In genomic region chr5:133371371-133372155, GRCh38 we compare ENCODE assay signal across 21 cellular contexts.
A peak's percentile ranks its signal among the peaks of the same experiment; 100 is the strongest.
DNase-seq lines count a peak whose midpoint lies in the region; ATAC-seq, FAIRE-seq and TF ChIP-seq lines count a peak whose summit lies in the region.
"Had no signal": no experiment of that assay in that cellular context is flagged by ENCODE, and none has a peak within 500 bp of the region (broad histone marks: within the 10 kb centered on the region; RNA-seq: fewer than 3 reads in every experiment).

No MANE protein-coding gene starts in this region.

- no peaks in the 10 kb centered on the region for H3F3A ChIP-seq in neural cell (ENCODE audit: insufficient read depth, low read length, poor library complexity, severe bottlenecking)

- FAIRE-seq in bronchial epithelial cell (lab: Jason Lieb, UNC): no peak
- FAIRE-seq: HepG2, islet of Langerhans had no signal

- no peak for ATAC-seq in HG02763 (IDR thresholded peaks at IDR 0.05; ENCODE audit: unreplicated experiment)
- ATAC-seq: HepG2, T-helper 17 cell had no signal

- H3K4me3 ChIP-seq in bronchial epithelial cell (ENCODE audit: low read depth, low read length) (no peak overlapping the region), neural cell (ENCODE audit: low read length) (no peak overlapping the region)
- H3K4me3 ChIP-seq: GM23248, heart right ventricle, SJCRH30 had no signal

- TF ChIP-seq CTCF in bronchial epithelial cell (IDR thresholded peaks at IDR 0.05; ENCODE audit: insufficient read depth, low read length, severe bottlenecking) (no peak), neural cell (IDR thresholded peaks at IDR 0.05; ENCODE audit: poor library complexity, severe bottlenecking) (no peak)

- H3K9ac ChIP-seq in neural cell (ENCODE audit: low read length): no peak overlapping the region
- H3K9ac ChIP-seq: GM23248 had no signal

- H2AFZ ChIP-seq in neural cell (ENCODE audit: low read depth, low read length): peak overlapping the region; percentile 37
- H2AFZ ChIP-seq: GM23248 had no signal

- peak overlapping the region; percentile 50 for H3K27ac ChIP-seq in neural cell (ENCODE audit: low read length)
- H3K27ac ChIP-seq: GM23248, heart right ventricle, SJCRH30, VCaP had no signal

- intact Hi-C loops in posterior vena cava (cut with DNase I): no loop called here

- H3K36me3 ChIP-seq in bronchial epithelial cell (ENCODE audit: control insufficient read depth, insufficient read depth, low read length): no peaks in the 10 kb centered on the region
- H3K36me3 ChIP-seq in neural cell (ENCODE audit: insufficient read depth, low read length): no peaks in the 10 kb centered on the region
- H3K36me3 ChIP-seq: heart right ventricle, SJCRH30 had no signal

- no peaks in the 10 kb centered on the region for H3K9me3 ChIP-seq in neural cell (ENCODE audit: low read length)
- H3K9me3 ChIP-seq: SJCRH30 had no signal

- H4K20me1 ChIP-seq in neural cell (ENCODE audit: insufficient read depth): no peaks in the 10 kb centered on the region

- peak; percentile 66 for TF ChIP-seq EP300 in neural cell (conservative IDR thresholded peaks at IDR 0.05; ENCODE audit: poor library complexity, severe bottlenecking)

- no peak for TF ChIP-seq RAD21 in neural cell (conservative IDR thresholded peaks at IDR 0.05)

- DNase-seq in NCI-H1417 (lab: John Stamatoyannopoulos, UW) (peak in 2 of 3 experiments; percentile 5 to 80), NCI-H1417 treated with DMSO at 0.1 percent for 48 hours (lab: John Stamatoyannopoulos, UW) (no peak), NCI-H187 (lab: John Stamatoyannopoulos, UW) (peak; percentile 39 to 46), bronchial epithelial cell (ENCODE audit: low read depth) (peak; percentile 74), posterior vena cava (ENCODE audit: low spot score) (no peak), occipital lobe (lab: John Stamatoyannopoulos, UW) (no peak)
- DNase-seq: 8988T; activated naive CD8-positive, alpha-beta T cell treated with anti-CD3 and anti-CD28 coated beads, Interleukin-2, amount 50 U/mL, for 24 hours; effector CD4-positive, alpha-beta T cell; heart right ventricle; NCI-H2029; nephron progenitor cell; SJCRH30; stimulated activated CD4-positive, alpha-beta T cell treated with anti-CD3 and anti-CD28 coated beads, Interleukin-12 subunit alpha, Interleukin-12 subunit beta, amount 100 ng/mL, for 4 hours; T-helper 17 cell had no signal

- H3K9me2 ChIP-seq in neural cell (ENCODE audit: insufficient read depth, low read length): no peaks in the 10 kb centered on the region

- H3K79me2 ChIP-seq in neural cell (replicated peaks; ENCODE audit: insufficient read depth, low read length): no peaks in the 10 kb centered on the region

- H3K27me3 ChIP-seq in bronchial epithelial cell (ENCODE audit: control insufficient read depth, insufficient read depth, low read length) (no peaks in the 10 kb centered on the region), neural cell (ENCODE audit: insufficient read depth, low read depth, low read length) (no peaks in the 10 kb centered on the region)
- H3K27me3 ChIP-seq: SJCRH30 had no signal

- H3K4me2 ChIP-seq in neural cell (ENCODE audit: low read length): no peak overlapping the region

TF ChIP-seq in neural cell, 6 proteins besides CTCF, POLR2A, EP300 and RAD21:
- TF ChIP-seq POLR2AphosphoS5 (IDR thresholded peaks at IDR 0.05) (peak; percentile 56), TAF1 (IDR thresholded peaks at IDR 0.05; ENCODE audit: low read depth) (no peak), MXI1 (conservative IDR thresholded peaks at IDR 0.05; ENCODE audit: poor library complexity, severe bottlenecking) (no peak)
TF ChIP-seq in neural cell: peak in this region for 1.

Comparison
In these comparisons a context has a peak if more than half of its experiments do, and no peak if none do; other contexts are left out.
1. DNase-seq: peak in NCI-H1417 (2 of 3), NCI-H187 (2 of 2) and bronchial epithelial cell (single experiment); none in NCI-H1417 treated with DMSO at 0.1 percent for 48 hours (single experiment), posterior vena cava (single experiment) and occipital lobe (single experiment).